9 cellular contexts compared by ENCODE assay signal in the genomic region with DNA sequence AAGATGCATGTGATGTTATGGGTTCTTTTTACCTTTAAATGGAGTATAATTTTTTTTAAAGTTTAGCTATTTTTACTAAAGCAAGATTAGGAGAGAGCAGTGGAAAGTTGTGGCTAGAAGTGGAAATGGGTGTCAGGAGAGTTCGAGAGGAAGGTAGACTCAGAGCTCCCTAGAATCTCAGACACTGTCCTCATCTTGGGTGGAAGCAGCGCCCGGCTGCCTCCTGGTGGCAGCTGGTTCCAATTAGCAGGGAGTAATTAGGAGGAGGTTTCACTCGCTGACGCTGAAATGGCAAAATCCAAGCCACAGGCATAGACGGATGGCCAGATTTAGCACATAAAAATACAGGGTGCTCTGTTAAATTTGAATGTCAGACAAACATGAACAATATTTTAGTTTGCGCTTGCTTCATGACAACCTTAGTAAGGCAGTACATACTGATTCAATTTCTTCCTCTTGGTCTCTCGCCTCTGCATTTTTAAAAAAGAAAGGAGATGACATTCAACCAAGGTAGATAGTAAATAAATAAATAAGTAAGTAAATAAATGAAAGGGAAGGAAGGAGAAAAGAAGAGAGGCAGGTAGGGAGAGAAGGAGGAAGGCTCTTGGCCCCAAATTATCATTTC. TPM values are rescaled to one million over a fixed set of nuclear protein-coding genes. Genes with fewer than 3 reads are reported as not detected.
DNase-seq lines count a peak whose midpoint lies in the region; ATAC-seq and TF ChIP-seq lines count a peak whose summit lies in the region.
"Had no signal": no experiment of that assay in that cellular context is flagged by ENCODE, and none has a peak within 500 bp of the region (broad histone marks: within the 10 kb centered on the region; RNA-seq: fewer than 3 reads in every experiment).

No MANE protein-coding gene starts in this region.

- ATAC-seq in HG02885 (IDR thresholded peaks at IDR 0.05; ENCODE audit: poor library complexity, unreplicated experiment) (peak; percentile 68), GM19397 (IDR thresholded peaks at IDR 0.05; ENCODE audit: unreplicated experiment) (no peak)

- H3K9me3 ChIP-seq in NT2/D1 (ENCODE audit: insufficient read depth, low read length) (no peaks in the 10 kb centered on the region; the same call in 1 of the 2 replicates), adipocyte (ENCODE audit: control insufficient read depth, low read length) (no peaks in the 10 kb centered on the region), left ventricle myocardium inferior (replicated peaks) (no peaks in the 10 kb centered on the region)

- TF ChIP-seq CTCF in left ventricle myocardium inferior (IDR thresholded peaks at IDR 0.05; ENCODE audit: borderline replicate concordance): peak; percentile 71

- H3K9ac ChIP-seq in NT2/D1 (ENCODE audit: insufficient read length, low read depth): no peak overlapping the region
- H3K9ac ChIP-seq in adipocyte (ENCODE audit: low read length): peak overlapping the region; percentile 56

- no peaks in the 10 kb centered on the region for H3K36me3 ChIP-seq in NT2/D1 (ENCODE audit: insufficient read depth, insufficient read length, low read length)
- H3K36me3 ChIP-seq in adipocyte (ENCODE audit: control insufficient read depth, insufficient read depth, low read length, severe bottlenecking): no peaks in the 10 kb centered on the region
- no peaks in the 10 kb centered on the region for H3K36me3 ChIP-seq in left ventricle myocardium inferior
- H3K36me3 ChIP-seq: BLaER1 treated with 17β-estradiol and CSF1 and Interleukin-3, amounts not matched to agents 10 nM and 100 nM had no signal

- H3K4me1 ChIP-seq in NT2/D1 (ENCODE audit: insufficient read depth, insufficient read length) (no peaks in the 10 kb centered on the region), adipocyte (ENCODE audit: control insufficient read depth, insufficient read depth, low read length) (no peaks in the 10 kb centered on the region), left ventricle myocardium inferior (peaks cover 7% of the 10 kb centered on the region)
- H3K4me1 ChIP-seq: BLaER1 treated with 17β-estradiol and CSF1 and Interleukin-3, amounts not matched to agents 10 nM and 100 nM had no signal

- intact Hi-C loops in left ventricle myocardium inferior (cut with micrococcal nuclease): no loop called here

- DNase-seq in NCI-H2107 treated with DMSO at 0.1 percent for 48 hours (lab: John Stamatoyannopoulos, UW; ENCODE audit: unreplicated experiment): peak; percentile 5
- DNase-seq in NCI-H2107 (lab: John Stamatoyannopoulos, UW): no peak
- DNase-seq in NT2/D1 (ENCODE audit: low read depth, low spot score): peak; percentile 48
- DNase-seq in adipocyte (ENCODE audit: low read depth): peak; percentile 94
- peak; percentile 36 for DNase-seq in left ventricle myocardium inferior
- DNase-seq in renal cortical epithelial cell (ENCODE audit: low read depth): peak; percentile 37

- H3K27me3 ChIP-seq in NT2/D1 (ENCODE audit: insufficient read depth, insufficient read length) (peaks cover 16% of the 10 kb centered on the region), adipocyte (replicated peaks; ENCODE audit: control insufficient read depth, insufficient read depth, low read length) (peaks cover 14% of the 10 kb centered on the region), left ventricle myocardium inferior (ENCODE audit: low read depth) (peaks cover 40% of the 10 kb centered on the region)
- H3K27me3 ChIP-seq: BLaER1 treated with 17β-estradiol and CSF1 and Interleukin-3, amounts not matched to agents 10 nM and 100 nM had no signal

- H3K4me3 ChIP-seq in NT2/D1 (ENCODE audit: insufficient read length, low read depth): no peak overlapping the region
- peak overlapping the region; percentile 65 for H3K4me3 ChIP-seq in adipocyte (ENCODE audit: low read length)
- H3K4me3 ChIP-seq in left ventricle myocardium inferior: peak overlapping the region; percentile 7
- H3K4me3 ChIP-seq: BLaER1 treated with 17β-estradiol and CSF1 and Interleukin-3, amounts not matched to agents 10 nM and 100 nM had no signal

- H3K27ac ChIP-seq in left ventricle myocardium inferior (replicated peaks): no peak overlapping the region
- H3K27ac ChIP-seq: BLaER1 treated with 17β-estradiol and CSF1 and Interleukin-3, amounts not matched to agents 10 nM and 100 nM had no signal

RNA-seq across cellular contexts. Expression of gene LGI1, which starts 58.5 kb away (rescaled TPM):
- total RNA-seq in left ventricle myocardium inferior (not detected), renal cortical epithelial cell (not detected in 2 replicates)
